8 cellular contexts compared by ENCODE assay signal in genomic region chr5:132226516-132227234, GRCh38. TPM values are rescaled to one million over a fixed set of nuclear protein-coding genes. Genes with fewer than 3 reads are reported as not detected.
DNase-seq lines count a peak whose midpoint lies in the region; ATAC-seq and TF ChIP-seq lines count a peak whose summit lies in the region.

No MANE protein-coding gene starts in this region.

- peak overlapping the region; percentile 78 for H3K4me3 Mint-ChIP-seq in activated T-helper 1 cell treated with anti-CD3 and anti-CD28 coated beads, Interleukin-12 subunit alpha, Interleukin-12 subunit beta, Interleukin-2, Interleukin-4 antibody, amounts not matched to agents 30 ng/mL and 10 ng/mL and 1 ng/mL, durations not matched to agents 14 hours and 24 hours and 36 hours

- H3F3A ChIP-seq in GM23248 (ENCODE audit: insufficient read depth): peaks cover 46% of the 10 kb centered on the region

- peak overlapping the region; percentile 99 for H3K27ac ChIP-seq in GM23248
- H3K27ac ChIP-seq in right cardiac atrium (ENCODE audit: low read length): peak overlapping the region; percentile 81

- intact Hi-C loops in activated T-helper 1 cell treated with anti-CD3 and anti-CD28 coated beads, Interleukin-12 subunit alpha, Interleukin-12 subunit beta, Interleukin-2, Interleukin-4 antibody, amounts not matched to agents 30 ng/mL and 10 ng/mL and 1 ng/mL, durations not matched to agents 14 hours and 24 hours and 36 hours (cut with micrococcal nuclease): loop anchor here (2.0 to 5.0 kb wide), 3 partner anchors 49 to 641 kb away; partner anchors contain the start of genes GDF9 and UQCRQ
- intact Hi-C loops in right cardiac atrium (cut with DNase I): no loop called here

- 35 to 36% methylated on average over 23 of the region's 23 CpGs for WGBS in GM23248 (ENCODE audit: low coverage in 1 of 2, low lambda C conversion rate in 2 of 2, missing lambda C conversion rate in 2 of 2), 2 experiments
- 60% methylated on average over 23 of the region's 23 CpGs for WGBS in right cardiac atrium

- H3K4me3 ChIP-seq in GM23248: peak overlapping the region; percentile 81
- H3K4me3 ChIP-seq in right cardiac atrium (ENCODE audit: low read length): peak overlapping the region; percentile 86
- peak overlapping the region; percentile 74 for H3K4me3 ChIP-seq in skeletal muscle cell (ENCODE audit: low read depth, low read length)

- no peak overlapping the region for H3K27ac Mint-ChIP-seq in activated T-helper 1 cell treated with anti-CD3 and anti-CD28 coated beads, Interleukin-12 subunit alpha, Interleukin-12 subunit beta, Interleukin-2, Interleukin-4 antibody, amounts not matched to agents 30 ng/mL and 10 ng/mL and 1 ng/mL, durations not matched to agents 14 hours and 24 hours and 36 hours

- peak overlapping the region; percentile 83 for H3K4me2 ChIP-seq in GM23248 (ENCODE audit: unreplicated experiment)

- TF ChIP-seq CTCF in GM13976 (IDR thresholded peaks at IDR 0.05; ENCODE audit: borderline replicate concordance, control extremely low read depth, extremely low read depth, insufficient read depth, missing control alignments): no peak

- H3K9me2 ChIP-seq in GM23248 (ENCODE audit: insufficient read depth): no peaks in the 10 kb centered on the region

- no peaks in the 10 kb centered on the region; the same call in 1 of the 2 replicates for H4K20me1 ChIP-seq in GM23248 (ENCODE audit: insufficient read depth)

- H3K9me3 Mint-ChIP-seq in activated T-helper 1 cell treated with anti-CD3 and anti-CD28 coated beads, Interleukin-12 subunit alpha, Interleukin-12 subunit beta, Interleukin-2, Interleukin-4 antibody, amounts not matched to agents 30 ng/mL and 10 ng/mL and 1 ng/mL, durations not matched to agents 14 hours and 24 hours and 36 hours: no peaks in the 10 kb centered on the region

- H3K79me2 ChIP-seq in GM23248 (ENCODE audit: insufficient read depth): peaks cover 43% of the 10 kb centered on the region

- H3K9ac ChIP-seq in GM23248: peak overlapping the region; percentile 94

- H2AFZ ChIP-seq in GM23248: peak overlapping the region; percentile 49; the same call in 1 of the 2 replicates

- ATAC-seq in right cardiac atrium: peak; percentile 28 to 30
- ATAC-seq in HG03135 (IDR thresholded peaks at IDR 0.05; ENCODE audit: unreplicated experiment): no peak
- no peak for ATAC-seq in GM19023 (IDR thresholded peaks at IDR 0.05; ENCODE audit: unreplicated experiment)
- ATAC-seq in HG03460 (IDR thresholded peaks at IDR 0.05; ENCODE audit: unreplicated experiment): no peak

- H3K27me3 ChIP-seq in GM23248 (replicated peaks; ENCODE audit: insufficient read depth) (no peaks in the 10 kb centered on the region), right cardiac atrium (ENCODE audit: control insufficient read depth, insufficient read depth) (no peaks in the 10 kb centered on the region)

- peak; percentile 61 for DNase-seq in GM23248
- DNase-seq in activated T-helper 1 cell treated with anti-CD3 and anti-CD28 coated beads, Interleukin-12 subunit alpha, Interleukin-12 subunit beta, Interleukin-2, Interleukin-4 antibody, amounts not matched to agents 30 ng/mL and 10 ng/mL and 1 ng/mL, durations not matched to agents 14 hours and 24 hours and 36 hours (ENCODE audit: low spot score): no peak
- DNase-seq in right cardiac atrium: peak; percentile 46 to 78 (median 53)
- DNase-seq in skeletal muscle cell (ENCODE audit: low read depth): no peak
- no peak for DNase-seq in GM13976 (ENCODE audit: low spot score)

- H3K9me3 ChIP-seq in GM23248 (ENCODE audit: low read depth) (no peaks in the 10 kb centered on the region), right cardiac atrium (ENCODE audit: control insufficient read depth, low read length) (no peaks in the 10 kb centered on the region)

- peaks cover 59% of the 10 kb centered on the region for H3K4me1 Mint-ChIP-seq in activated T-helper 1 cell treated with anti-CD3 and anti-CD28 coated beads, Interleukin-12 subunit alpha, Interleukin-12 subunit beta, Interleukin-2, Interleukin-4 antibody, amounts not matched to agents 30 ng/mL and 10 ng/mL and 1 ng/mL, durations not matched to agents 14 hours and 24 hours and 36 hours (ENCODE audit: low read depth)

- peaks cover 36% of the 10 kb centered on the region for H3K36me3 Mint-ChIP-seq in activated T-helper 1 cell treated with anti-CD3 and anti-CD28 coated beads, Interleukin-12 subunit alpha, Interleukin-12 subunit beta, Interleukin-2, Interleukin-4 antibody, amounts not matched to agents 30 ng/mL and 10 ng/mL and 1 ng/mL, durations not matched to agents 14 hours and 24 hours and 36 hours (ENCODE audit: low read depth)

- H3K4me1 ChIP-seq in GM23248 (ENCODE audit: insufficient read depth) (peaks cover 48% of the 10 kb centered on the region), right cardiac atrium (ENCODE audit: control insufficient read depth, insufficient read depth, low read length) (peaks cover 25% of the 10 kb centered on the region)

- H3K36me3 ChIP-seq in GM23248 (ENCODE audit: low read depth): no peaks in the 10 kb centered on the region

- in situ Hi-C loops in GM23248 (cut with MboI) (no loop called here), GM13976 (cut with MboI; ENCODE audit: low sequenced_read_pairs, unreplicated experiment) (no loop called here)

- H3K27me3 Mint-ChIP-seq in activated T-helper 1 cell treated with anti-CD3 and anti-CD28 coated beads, Interleukin-12 subunit alpha, Interleukin-12 subunit beta, Interleukin-2, Interleukin-4 antibody, amounts not matched to agents 30 ng/mL and 10 ng/mL and 1 ng/mL, durations not matched to agents 14 hours and 24 hours and 36 hours (ENCODE audit: insufficient read depth): peaks cover 14% of the 10 kb centered on the region

RNA-seq across cellular contexts. Expression of gene P4HA2, which starts 1.0 kb away (rescaled TPM):
- total RNA-seq in GM23248 (2014; rRNA removed; shearing (Covaris generic)): 337 and 352 TPM in 2 replicates
- polyA plus RNA-seq in GM23248 (2016; fragmentation: Nextera tagmentation; extraction: Ambion mirVana) (353 and 374 TPM in 2 replicates), right cardiac atrium (51.9 TPM)
- 48.7 and 49.4 TPM in 2 replicates for total RNA-seq in activated T-helper 1 cell treated with anti-CD3 and anti-CD28 coated beads, Interleukin-12 subunit alpha, Interleukin-12 subunit beta, Interleukin-2, Interleukin-4 antibody, amounts not matched to agents 30 ng/mL and 10 ng/mL and 1 ng/mL, durations not matched to agents 14 hours and 24 hours and 36 hours
- 100 to 1,000 TPM in 1 of 4 donors, 10 to 100 TPM in 3; 58.9 to 103 (median 71.8) TPM for total RNA-seq in right cardiac atrium

RNA-seq across cellular contexts. Expression of gene PDLIM4, which starts 30.8 kb away (rescaled TPM):
- 84.4 and 107 TPM in 2 replicates for total RNA-seq in GM23248 (2014; rRNA removed; shearing (Covaris generic))
- 153 and 156 TPM in 2 replicates for polyA plus RNA-seq in GM23248 (2016; fragmentation: Nextera tagmentation; extraction: Ambion mirVana)
- 1.4 and 2.0 TPM in 2 replicates for total RNA-seq in activated T-helper 1 cell treated with anti-CD3 and anti-CD28 coated beads, Interleukin-12 subunit alpha, Interleukin-12 subunit beta, Interleukin-2, Interleukin-4 antibody, amounts not matched to agents 30 ng/mL and 10 ng/mL and 1 ng/mL, durations not matched to agents 14 hours and 24 hours and 36 hours
- total RNA-seq in right cardiac atrium: 100 to 1,000 TPM in 1 of 4 donors, 10 to 100 TPM in 3; 47.8 to 113 (median 54.3) TPM
- 35.0 TPM for polyA plus RNA-seq in right cardiac atrium

Comparison
In these comparisons a context has a peak if more than half of its experiments do, and no peak if none do; other contexts are left out.
1. DNase-seq: peak in GM23248 (single experiment) and right cardiac atrium (3 of 3); none in activated T-helper 1 cell treated with anti-CD3 and anti-CD28 coated beads, Interleukin-12 subunit alpha, Interleukin-12 subunit beta, Interleukin-2, Interleukin-4 antibody, amounts not matched to agents 30 ng/mL and 10 ng/mL and 1 ng/mL, durations not matched to agents 14 hours and 24 hours and 36 hours (single experiment), skeletal muscle cell (single experiment) and GM13976 (single experiment).
2. ATAC-seq: peak in right cardiac atrium (2 of 2); none in HG03135 (single experiment), GM19023 (single experiment) and HG03460 (single experiment).
3. RNA of gene PDLIM4, which starts 30.8 kb away (total RNA-seq): 84.4 to 107 TPM in GM23248 and 47.8 to 113 TPM in right cardiac atrium; 1.4 to 2.0 TPM in activated T-helper 1 cell treated with anti-CD3 and anti-CD28 coated beads, Interleukin-12 subunit alpha, Interleukin-12 subunit beta, Interleukin-2, Interleukin-4 antibody, amounts not matched to agents 30 ng/mL and 10 ng/mL and 1 ng/mL, durations not matched to agents 14 hours and 24 hours and 36 hours; every median in the first group is over 10 times any median in the second.
4. Peak in every context shown above with its lines, with median percentiles within 50 percentile points of each other: H3K4me3 ChIP-seq.